In the genomic region with DNA sequence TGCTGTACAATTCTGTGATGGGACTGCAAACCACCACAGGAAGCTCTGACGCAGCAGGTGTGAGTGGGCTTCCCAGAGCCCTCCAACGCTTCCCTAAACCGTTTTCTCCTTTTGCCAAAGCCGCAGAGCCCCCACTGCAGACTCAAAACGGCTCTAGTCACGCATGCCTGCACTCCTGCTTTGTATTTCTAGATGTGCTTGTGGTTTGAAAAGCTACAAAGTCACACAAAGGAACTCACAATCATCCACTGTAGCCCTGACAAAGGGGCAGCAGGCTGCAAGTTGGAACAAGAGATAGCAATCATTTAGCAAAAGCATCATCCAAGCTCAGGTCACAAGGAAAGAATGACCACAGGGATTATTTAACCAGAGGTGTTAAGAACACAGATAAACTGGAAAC, we compare ENCODE assay signal across 11 cellular contexts.
DNase-seq lines count a peak whose midpoint lies in the region; ATAC-seq and TF ChIP-seq lines count a peak whose summit lies in the region.
"Had no signal": no experiment of that assay in that cellular context is flagged by ENCODE, and none has a peak within 500 bp of the region (broad histone marks: within the 10 kb centered on the region; RNA-seq: fewer than 3 reads in every experiment).

No MANE protein-coding gene starts in this region.

- no peaks in the 10 kb centered on the region for H3K9me3 ChIP-seq in Karpas-422 (ENCODE audit: low read length)
- H3K9me3 ChIP-seq: uterus had no signal

- H3K4me2 ChIP-seq in Karpas-422 (ENCODE audit: low read depth, low read length, poor library complexity, severe bottlenecking), result no peak overlapping the region

- TF ChIP-seq CTCF in GM13977 (IDR thresholded peaks at IDR 0.05; ENCODE audit: extremely low read depth, insufficient read depth, missing control alignments) (no peak), kidney epithelial cell (IDR thresholded peaks at IDR 0.05; ENCODE audit: insufficient read depth, low read length, poor library complexity, severe bottlenecking) (no peak)

- no peak overlapping the region for H3K27ac ChIP-seq in Karpas-422 (ENCODE audit: low read length)
- H3K27ac ChIP-seq: uterus had no signal

- H3K4me3 ChIP-seq in Karpas-422 (ENCODE audit: low read length) (no peak overlapping the region), kidney epithelial cell (ENCODE audit: low read depth, low read length) (no peak overlapping the region)
- H3K4me3 ChIP-seq: uterus had no signal

- H3K9me2 ChIP-seq in Karpas-422 (replicated peaks; ENCODE audit: insufficient read depth, low read length), result no peaks in the 10 kb centered on the region

- no peak overlapping the region for H3K9ac ChIP-seq in Karpas-422 (ENCODE audit: low read length)

- ATAC-seq in GM21515 (IDR thresholded peaks at IDR 0.05; ENCODE audit: unreplicated experiment), result peak; percentile 32
- no peak for ATAC-seq in HG03521 (IDR thresholded peaks at IDR 0.05; ENCODE audit: unreplicated experiment)

- peaks cover 6% of the 10 kb centered on the region for H3K4me1 ChIP-seq in Karpas-422 (ENCODE audit: low read length)
- H3K4me1 ChIP-seq: uterus had no signal

- no peak overlapping the region for H2AFZ ChIP-seq in Karpas-422 (ENCODE audit: low read length)

- H3K36me3 ChIP-seq in Karpas-422 (ENCODE audit: insufficient read depth, low read length) (no peaks in the 10 kb centered on the region), kidney epithelial cell (ENCODE audit: control insufficient read depth, insufficient read depth, low read length) (peaks cover 1% of the 10 kb centered on the region)
- H3K36me3 ChIP-seq: uterus had no signal

- in situ Hi-C loops in GM13977 (cut with MboI; ENCODE audit: low pct_unique_long_range_greater_than_20kb, low sequenced_read_pairs, unreplicated experiment) (no loop called here), G401 (cut with HindIII; ENCODE audit: low sequenced_read_pairs) (no loop called here)

- peak; percentile 28 for DNase-seq in GM13977 (ENCODE audit: low spot score)
- DNase-seq in Karpas-422, result peak; percentile 44
- peak; percentile 34 for DNase-seq in kidney epithelial cell (ENCODE audit: low read depth)
- no peak for DNase-seq in G401 (ENCODE audit: low spot score)
- no peak for DNase-seq in 8988T
- no peak for DNase-seq in midbrain (lab: John Stamatoyannopoulos, UW)
- DNase-seq: mammary epithelial cell, NCI-H69, uterus had no signal

- H3K27me3 ChIP-seq in Karpas-422 (ENCODE audit: low read length) (no peaks in the 10 kb centered on the region), kidney epithelial cell (ENCODE audit: control insufficient read depth, insufficient read depth, low read length) (no peaks in the 10 kb centered on the region)
- H3K27me3 ChIP-seq: uterus had no signal

- no peaks in the 10 kb centered on the region for H3K79me2 ChIP-seq in Karpas-422 (ENCODE audit: low read length)

- H4K20me1 ChIP-seq in Karpas-422 (ENCODE audit: insufficient read depth, low read depth, low read length), result no peaks in the 10 kb centered on the region

Comparison
In these comparisons a context has a peak if more than half of its experiments do, and no peak if none do; other contexts are left out.
1. DNase-seq: peak in GM13977 (single experiment), Karpas-422 (single experiment) and kidney epithelial cell (single experiment); none in G401 (single experiment), 8988T (single experiment) and midbrain (single experiment).